ENCODE assay signal across 1 cellular context in genomic region chr4:139809207-139810157, GRCh38.
TF ChIP-seq lines count a peak whose summit lies in the region.

No MANE protein-coding gene starts in this region.

TF ChIP-seq in WTC11, 78 proteins besides CTCF, POLR2A, EP300 and RAD21 (continued from another document):
- no peak for TF ChIP-seq AR (CRISPR knock-in tag; IDR thresholded peaks at IDR 0.05)
- TF ChIP-seq ZNF423 (CRISPR knock-in tag; IDR thresholded peaks at IDR 0.05): no peak
- TF ChIP-seq TCF7 (CRISPR knock-in tag; IDR thresholded peaks at IDR 0.05; ENCODE audit: low read depth): no peak
- TF ChIP-seq ERG (CRISPR knock-in tag; IDR thresholded peaks at IDR 0.05): no peak
- TF ChIP-seq MYBL2 (CRISPR knock-in tag; IDR thresholded peaks at IDR 0.05): no peak
- no peak for TF ChIP-seq ZMAT4 (CRISPR knock-in tag; IDR thresholded peaks at IDR 0.05)
- no peak for TF ChIP-seq ETV6 (CRISPR knock-in tag; IDR thresholded peaks at IDR 0.05)
- TF ChIP-seq ATF3 (CRISPR knock-in tag; conservative IDR thresholded peaks at IDR 0.05): no peak
- no peak for TF ChIP-seq IRF2 (CRISPR knock-in tag; IDR thresholded peaks at IDR 0.05; ENCODE audit: borderline replicate concordance, low read depth)
- no peak for TF ChIP-seq PRDM15 (CRISPR knock-in tag; IDR thresholded peaks at IDR 0.05)
